Comparison of ENCODE assay signal across 8 cellular contexts in genomic region chr15:45705510-45706473, GRCh38.
DNase-seq lines count a peak whose midpoint lies in the region; ATAC-seq, FAIRE-seq and TF ChIP-seq lines count a peak whose summit lies in the region.

No MANE protein-coding gene starts in this region.

- intact Hi-C loops in activated B cell treated with CpG ODN at 0.5 μM for 24 hours (cut with micrococcal nuclease) = loop anchor here (1.0 to 2.0 kb wide), 2 partner anchors 71 to 85 kb away; partner anchors contain the start of gene SQOR
- intact Hi-C loops in kidney (cut with DNase I) = no loop called here

- DNase-seq in AG08395 (ENCODE audit: low spot score) (peak; percentile 77), NCI-H2171 treated with DMSO at 0.1 percent for 48 hours (lab: John Stamatoyannopoulos, UW) (peak; percentile 94), activated B cell treated with CpG ODN at 0.5 μM for 24 hours (peak; percentile 32), kidney (peak; percentile 76)
- peak; percentile 38 to 49 for DNase-seq in central memory CD8-positive, alpha-beta T cell (ENCODE audit: low spot score in 2 of 2)
- DNase-seq in stimulated activated CD4-positive, alpha-beta T cell treated with anti-CD3 and anti-CD28 coated beads, Interleukin-15, amount 100 ng/mL, for 1 hour (ENCODE audit: low read depth in 1 of 2, low spot score in 1 of 2) = peak; percentile 31

- no peaks in the 10 kb centered on the region for H3K4me1 ChIP-seq in kidney (ENCODE audit: control insufficient read depth in 1 of 2, insufficient read depth in 1 of 2, low read depth in 1 of 2, low read length in 2 of 2)

- H3K36me3 Mint-ChIP-seq in activated B cell treated with CpG ODN at 0.5 μM for 24 hours (ENCODE audit: low read depth) = peaks cover 4% of the 10 kb centered on the region
- peaks cover 5% of the 10 kb centered on the region for H3K36me3 Mint-ChIP-seq in central memory CD8-positive, alpha-beta T cell (ENCODE audit: insufficient read depth)

- POLR2A ChIA-PET in activated B cell treated with CpG ODN at 0.5 μM for 24 hours (lab: Charles Lee) = interaction anchor here (0.6 kb wide), 1 partner anchor 69 kb away, joined by 3 read pairs; no protein-coding TSS in a partner anchor

- H3K27ac ChIP-seq in kidney (ENCODE audit: low read depth in 2 of 2, low read length in 2 of 2) = no peak overlapping the region

- no peaks in the 10 kb centered on the region for H3K9me3 Mint-ChIP-seq in activated B cell treated with CpG ODN at 0.5 μM for 24 hours
- H3K9me3 Mint-ChIP-seq in central memory CD8-positive, alpha-beta T cell = no peaks in the 10 kb centered on the region

- H3K36me3 ChIP-seq in kidney (ENCODE audit: control insufficient read depth in 1 of 2, insufficient read depth in 2 of 2, low read length in 2 of 2) = no peaks in the 10 kb centered on the region

- H3K4me3 Mint-ChIP-seq in activated B cell treated with CpG ODN at 0.5 μM for 24 hours = peak overlapping the region; percentile 85
- peak overlapping the region; percentile 82 for H3K4me3 Mint-ChIP-seq in central memory CD8-positive, alpha-beta T cell

- ATAC-seq in GM18868 (IDR thresholded peaks at IDR 0.05; ENCODE audit: unreplicated experiment) (peak; percentile 87), HG03139 (IDR thresholded peaks at IDR 0.05; ENCODE audit: unreplicated experiment) (peak; percentile 81), activated B cell treated with CpG ODN at 0.5 μM for 24 hours (ENCODE audit: low read depth) (peak; percentile 82)
- peak; percentile 88 for ATAC-seq in central memory CD8-positive, alpha-beta T cell (replicated peaks; ENCODE audit: extremely low read depth, poor library complexity, severe bottlenecking)

- peak overlapping the region; percentile 50 for H3K27ac Mint-ChIP-seq in activated B cell treated with CpG ODN at 0.5 μM for 24 hours
- H3K27ac Mint-ChIP-seq in central memory CD8-positive, alpha-beta T cell (ENCODE audit: low read depth) = peak overlapping the region; percentile 6

- peak overlapping the region; percentile 67 to 90 for H3K4me3 ChIP-seq in kidney (ENCODE audit: low read length in 2 of 2)

- H3K4me1 Mint-ChIP-seq in activated B cell treated with CpG ODN at 0.5 μM for 24 hours = peaks cover 19% of the 10 kb centered on the region
- peaks cover 16% of the 10 kb centered on the region for H3K4me1 Mint-ChIP-seq in central memory CD8-positive, alpha-beta T cell

- CTCF ChIA-PET in activated B cell treated with CpG ODN at 0.5 μM for 24 hours (lab: Charles Lee) = interaction anchor here (0.7 to 2.1 kb wide), 7 partner anchors 10 to 283 kb away, joined by 3 to 14 read pairs (median 5); no protein-coding TSS in a partner anchor

- TF ChIP-seq CTCF in activated B cell treated with CpG ODN at 0.5 μM for 24 hours (IDR thresholded peaks at IDR 0.05) (no peak), kidney (IDR thresholded peaks at IDR 0.05; ENCODE audit: borderline replicate concordance, extremely low read depth, insufficient read depth) (peak; percentile 72)

- peaks cover 11% of the 10 kb centered on the region for H3K27me3 Mint-ChIP-seq in activated B cell treated with CpG ODN at 0.5 μM for 24 hours
- no peaks in the 10 kb centered on the region for H3K27me3 Mint-ChIP-seq in central memory CD8-positive, alpha-beta T cell

- no peak for FAIRE-seq in kidney (lab: Jason Lieb, UNC)

- peak overlapping the region; percentile 54 to 64 for H3K9ac ChIP-seq in kidney (ENCODE audit: low read length in 2 of 2)

- H3K9me3 ChIP-seq in kidney (ENCODE audit: control insufficient read depth in 1 of 2, low read length in 2 of 2) = no peaks in the 10 kb centered on the region

Comparison
In these comparisons a context has a peak if more than half of its experiments do, and no peak if none do; other contexts are left out.
1. DNase-seq: peak in every context shown above with its lines; median percentile 94 in NCI-H2171 treated with DMSO at 0.1 percent for 48 hours; 77 in AG08395; 76 in kidney; 44 in central memory CD8-positive, alpha-beta T cell; 32 in activated B cell treated with CpG ODN at 0.5 μM for 24 hours; 31 in stimulated activated CD4-positive, alpha-beta T cell treated with anti-CD3 and anti-CD28 coated beads, Interleukin-15, amount 100 ng/mL, for 1 hour.